10 cellular contexts compared by ENCODE assay signal in genomic region chr4:6658204-6658585, GRCh38. TPM values are rescaled to one million over a fixed set of nuclear protein-coding genes. Genes with fewer than 3 reads are reported as not detected.
DNase-seq lines count a peak whose midpoint lies in the region; ATAC-seq and TF ChIP-seq lines count a peak whose summit lies in the region.
"Had no signal": no experiment of that assay in that cellular context is flagged by ENCODE, and none has a peak within 500 bp of the region (broad histone marks: within the 10 kb centered on the region; RNA-seq: fewer than 3 reads in every experiment).

No MANE protein-coding gene starts in this region.

- 96% methylated on average over 7 of the region's 7 CpGs for WGBS in mesenchymal stem cell
- WGBS in suprapubic skin = 79% methylated on average over 7 of the region's 7 CpGs

- H3K27ac ChIP-seq in mesenchymal stem cell (ENCODE audit: low read length, poor library complexity, severe bottlenecking) (no peak overlapping the region), suprapubic skin (peak overlapping the region; percentile 33), Peyer's patch (peak overlapping the region in 1 of 4 donors; percentile 23)

- no peak overlapping the region for H2BK12ac ChIP-seq in mesenchymal stem cell (ENCODE audit: low read length in 2 of 2)

- H3K27me3 Mint-ChIP-seq in activated CD4-positive, alpha-beta T cell treated with anti-CD3 and anti-CD28 coated beads for 36 hours = peaks cover 16% of the 10 kb centered on the region
- H3K27me3 Mint-ChIP-seq in central memory CD8-positive, alpha-beta T cell = peaks cover 11% of the 10 kb centered on the region

- H3K18ac ChIP-seq in mesenchymal stem cell (ENCODE audit: low read depth in 1 of 2, low read length in 2 of 2) = peak overlapping the region in 1 of 2 experiments; percentile 48

- peaks cover 0 to 3% of the 10 kb centered on the region in 2 experiments for H3K36me3 ChIP-seq in mesenchymal stem cell (ENCODE audit: control insufficient read depth in 1 of 2, insufficient read depth in 2 of 2, low read depth in 1 of 2, low read length in 2 of 2)
- no peaks in the 10 kb centered on the region for H3K36me3 ChIP-seq in suprapubic skin
- H3K36me3 ChIP-seq in MG63 = no peaks in the 10 kb centered on the region
- no peaks in the 10 kb centered on the region for H3K36me3 ChIP-seq in Peyer's patch

- TF ChIP-seq POLR2A in suprapubic skin (IDR thresholded peaks at IDR 0.05) (no peak), Peyer's patch (IDR thresholded peaks at IDR 0.05) (no peak)

- H3K27ac Mint-ChIP-seq in activated CD4-positive, alpha-beta T cell treated with anti-CD3 and anti-CD28 coated beads for 36 hours = no peak overlapping the region
- no peak overlapping the region for H3K27ac Mint-ChIP-seq in central memory CD8-positive, alpha-beta T cell (ENCODE audit: low read depth)

- H2AFZ ChIP-seq in mesenchymal stem cell (ENCODE audit: low read depth, low read length) = no peak overlapping the region

- H4K91ac ChIP-seq in mesenchymal stem cell (ENCODE audit: low read length) = no peak overlapping the region

- H3K4me3 ChIP-seq in mesenchymal stem cell (ENCODE audit: insufficient read depth in 1 of 2, low read depth in 1 of 2, low read length in 2 of 2) (peak overlapping the region in 1 of 2 experiments; percentile 74), suprapubic skin (peak overlapping the region; percentile 50), MG63 (no peak overlapping the region), Peyer's patch (peak overlapping the region in 2 of 4 donors; percentile 32 to 45)

- no peak overlapping the region for H3K14ac ChIP-seq in mesenchymal stem cell (ENCODE audit: low read length in 2 of 2)

- no peak overlapping the region for H3K23ac ChIP-seq in mesenchymal stem cell (ENCODE audit: low read length in 2 of 2)

- H2BK15ac ChIP-seq in mesenchymal stem cell (ENCODE audit: low read depth, poor library complexity, severe bottlenecking) = no peak overlapping the region

- peak overlapping the region in 1 of 2 experiments; percentile 54 for H3K4ac ChIP-seq in mesenchymal stem cell (ENCODE audit: low read depth in 1 of 2, low read length in 2 of 2)

- peak overlapping the region; percentile 72 for H3K9ac ChIP-seq in mesenchymal stem cell (ENCODE audit: low read length)

- peak overlapping the region; percentile 64 for H2BK120ac ChIP-seq in mesenchymal stem cell (ENCODE audit: low read depth, low read length)

- POLR2A ChIA-PET in activated CD4-positive, alpha-beta T cell treated with anti-CD3 and anti-CD28 coated beads for 36 hours (lab: Charles Lee) = interaction anchor here (3.3 kb wide), 1 partner anchor 16 kb away, joined by 13 read pairs; a partner anchor contains a TSS

- H3K79me1 ChIP-seq in mesenchymal stem cell (replicated peaks; ENCODE audit: low read length, poor library complexity, severe bottlenecking) = no peaks in the 10 kb centered on the region

- no peak overlapping the region for H2BK5ac ChIP-seq in mesenchymal stem cell (ENCODE audit: low read depth, low read length, poor library complexity, severe bottlenecking)

- H3K9me3 ChIP-seq in mesenchymal stem cell (ENCODE audit: control insufficient read depth, low read length) = no peaks in the 10 kb centered on the region
- no peaks in the 10 kb centered on the region for H3K9me3 ChIP-seq in suprapubic skin
- no peaks in the 10 kb centered on the region for H3K9me3 ChIP-seq in MG63
- no peaks in the 10 kb centered on the region for H3K9me3 ChIP-seq in Peyer's patch

- no peak for DNase-seq in activated CD4-positive, alpha-beta T cell treated with anti-CD3 and anti-CD28 coated beads for 36 hours
- no peak for DNase-seq in activated CD4-positive, alpha-beta T cell treated with anti-CD3 and anti-CD28 coated beads for 4 hours
- DNase-seq in central memory CD8-positive, alpha-beta T cell (ENCODE audit: low spot score in 2 of 2) = no peak
- DNase-seq in mesenchymal stem cell (no peak), suprapubic skin (ENCODE audit: low spot score in 2 of 2) (peak in 1 of 2 donors; percentile 49), MG63 (no peak), NCI-H2196 (lab: John Stamatoyannopoulos, UW; ENCODE audit: unreplicated experiment) (no peak), Peyer's patch (no peak)
- DNase-seq: Kasumi-1, NCI-H69 had no signal

- peaks cover 2% of the 10 kb centered on the region for H3K9me3 Mint-ChIP-seq in activated CD4-positive, alpha-beta T cell treated with anti-CD3 and anti-CD28 coated beads for 36 hours (ENCODE audit: low read depth)
- no peaks in the 10 kb centered on the region for H3K9me3 Mint-ChIP-seq in central memory CD8-positive, alpha-beta T cell

- H3K27me3 ChIP-seq in mesenchymal stem cell (ENCODE audit: control insufficient read depth in 1 of 2, insufficient read depth in 1 of 2, low read length in 2 of 2) (peaks cover 0 to 4% of the 10 kb centered on the region in 2 experiments), suprapubic skin (no peaks in the 10 kb centered on the region), MG63 (no peaks in the 10 kb centered on the region), Peyer's patch (no peaks in the 10 kb centered on the region)

- H3K4me2 ChIP-seq in mesenchymal stem cell (ENCODE audit: low read length, poor library complexity, severe bottlenecking) = no peak overlapping the region

- H3K4me1 Mint-ChIP-seq in activated CD4-positive, alpha-beta T cell treated with anti-CD3 and anti-CD28 coated beads for 36 hours = peaks cover 12% of the 10 kb centered on the region
- no peaks in the 10 kb centered on the region for H3K4me1 Mint-ChIP-seq in central memory CD8-positive, alpha-beta T cell

- CTCF ChIA-PET in activated CD4-positive, alpha-beta T cell treated with anti-CD3 and anti-CD28 coated beads for 36 hours (lab: Charles Lee) = interaction anchor here (0.6 to 1.0 kb wide), 4 partner anchors 17 to 215 kb away, joined by 3 to 4 read pairs (median 3); no protein-coding TSS in a partner anchor

- TF ChIP-seq CTCF in suprapubic skin (IDR thresholded peaks at IDR 0.05) = no peak
- no peak for TF ChIP-seq CTCF in Peyer's patch (IDR thresholded peaks at IDR 0.05)

- H3K4me1 ChIP-seq in mesenchymal stem cell (ENCODE audit: control insufficient read depth, insufficient read depth, low read depth, low read length) (peaks cover 5% of the 10 kb centered on the region), suprapubic skin (peaks cover 20% of the 10 kb centered on the region), Peyer's patch (peaks cover 0 to 3% (median 0%) of the 10 kb centered on the region in 4 donors)

- H3K36me3 Mint-ChIP-seq in activated CD4-positive, alpha-beta T cell treated with anti-CD3 and anti-CD28 coated beads for 36 hours (ENCODE audit: low read depth) = no peaks in the 10 kb centered on the region
- peaks cover 2% of the 10 kb centered on the region for H3K36me3 Mint-ChIP-seq in central memory CD8-positive, alpha-beta T cell (ENCODE audit: insufficient read depth)

- H2AK5ac ChIP-seq in mesenchymal stem cell (ENCODE audit: low read length, severe bottlenecking) = no peak overlapping the region

- H4K8ac ChIP-seq in mesenchymal stem cell (ENCODE audit: low read length) = no peak overlapping the region

- no peak for TF ChIP-seq EP300 in suprapubic skin (IDR thresholded peaks at IDR 0.05)

- intact Hi-C loops in activated CD4-positive, alpha-beta T cell treated with anti-CD3 and anti-CD28 coated beads for 36 hours (cut with DNase I, micrococcal nuclease) = no loop called here

- H3K4me3 Mint-ChIP-seq in activated CD4-positive, alpha-beta T cell treated with anti-CD3 and anti-CD28 coated beads for 36 hours = peak overlapping the region; percentile 43
- H3K4me3 Mint-ChIP-seq in central memory CD8-positive, alpha-beta T cell = peak overlapping the region; percentile 66

- ATAC-seq in activated CD4-positive, alpha-beta T cell treated with anti-CD3 and anti-CD28 coated beads for 36 hours = peak; percentile 31
- ATAC-seq in central memory CD8-positive, alpha-beta T cell (replicated peaks; ENCODE audit: extremely low read depth, poor library complexity, severe bottlenecking) = no peak

RNA-seq across cellular contexts. Expression of gene MRFAP1, which starts 17.7 kb away (rescaled TPM):
- 100 to 1,000 TPM in 1 of 2 experiments, 10 to 100 TPM in 1; 66.8 to 122 TPM for total RNA-seq in activated CD4-positive, alpha-beta T cell treated with anti-CD3 and anti-CD28 coated beads for 36 hours
- polyA plus RNA-seq in mesenchymal stem cell (2013, experiment 1 of 2) = 265 TPM
- 268 TPM for polyA plus RNA-seq in mesenchymal stem cell (2013, experiment 2 of 2)
- total RNA-seq in suprapubic skin (100 to 1,000 TPM; 143 to 214 (median 163) TPM), Peyer's patch (100 to 1,000 TPM; 116 to 338 (median 155) TPM)
- total RNA-seq in MG63 (2014; rRNA removed; shearing (Covaris generic); ENCODE audit: low replicate concordance) = 155 and 175 TPM in 2 replicates

RNA-seq across cellular contexts. Expression of gene S100P, which starts 35.5 kb away (rescaled TPM):
- total RNA-seq in activated CD4-positive, alpha-beta T cell treated with anti-CD3 and anti-CD28 coated beads for 36 hours = 1 to 10 TPM; 1.9 to 2.1 TPM
- not detected for polyA plus RNA-seq in mesenchymal stem cell (2013, experiment 1 of 2)
- not detected for polyA plus RNA-seq in mesenchymal stem cell (2013, experiment 2 of 2)
- total RNA-seq in suprapubic skin = 10 to 100 TPM in 2 of 4 donors, 1 to 10 TPM in 2; 4.7 to 27.7 (median 9.3) TPM
- total RNA-seq in MG63 (2014; rRNA removed; shearing (Covaris generic); ENCODE audit: low replicate concordance) = not detected in 2 replicates
- total RNA-seq in Peyer's patch = 1 to 10 TPM in 2 of 4 donors, not detected in 2; 1.5 to 3.3 TPM

RNA-seq across cellular contexts. Expression of gene MRFAP1L1, which starts 51.5 kb away (rescaled TPM):
- total RNA-seq in activated CD4-positive, alpha-beta T cell treated with anti-CD3 and anti-CD28 coated beads for 36 hours = 10 to 100 TPM; 36.4 to 45.0 TPM
- 41.0 TPM for polyA plus RNA-seq in mesenchymal stem cell (2013, experiment 1 of 2)
- 43.0 TPM for polyA plus RNA-seq in mesenchymal stem cell (2013, experiment 2 of 2)
- total RNA-seq in suprapubic skin = 10 to 100 TPM; 40.6 to 63.4 (median 53.4) TPM
- total RNA-seq in MG63 (2014; rRNA removed; shearing (Covaris generic); ENCODE audit: low replicate concordance) = 22.8 and 36.4 TPM in 2 replicates
- 10 to 100 TPM; 34.9 to 61.1 (median 37.4) TPM for total RNA-seq in Peyer's patch

RNA-seq across cellular contexts. Expression of gene BLOC1S4, which starts 57.8 kb away (rescaled TPM):
- total RNA-seq in activated CD4-positive, alpha-beta T cell treated with anti-CD3 and anti-CD28 coated beads for 36 hours = 10 to 100 TPM; 10.1 to 16.7 TPM
- polyA plus RNA-seq in mesenchymal stem cell (2013, experiment 1 of 2) = 19.9 TPM
- 19.9 TPM for polyA plus RNA-seq in mesenchymal stem cell (2013, experiment 2 of 2)
- total RNA-seq in suprapubic skin (10 to 100 TPM in 3 of 4 donors, 1 to 10 TPM in 1; 5.1 to 20.2 (median 14.8) TPM), Peyer's patch (10 to 100 TPM; 20.0 to 20.6 (median 20.2) TPM)
- total RNA-seq in MG63 (2014; rRNA removed; shearing (Covaris generic); ENCODE audit: low replicate concordance) = 15.6 and 16.0 TPM in 2 replicates
